In the genomic region with DNA sequence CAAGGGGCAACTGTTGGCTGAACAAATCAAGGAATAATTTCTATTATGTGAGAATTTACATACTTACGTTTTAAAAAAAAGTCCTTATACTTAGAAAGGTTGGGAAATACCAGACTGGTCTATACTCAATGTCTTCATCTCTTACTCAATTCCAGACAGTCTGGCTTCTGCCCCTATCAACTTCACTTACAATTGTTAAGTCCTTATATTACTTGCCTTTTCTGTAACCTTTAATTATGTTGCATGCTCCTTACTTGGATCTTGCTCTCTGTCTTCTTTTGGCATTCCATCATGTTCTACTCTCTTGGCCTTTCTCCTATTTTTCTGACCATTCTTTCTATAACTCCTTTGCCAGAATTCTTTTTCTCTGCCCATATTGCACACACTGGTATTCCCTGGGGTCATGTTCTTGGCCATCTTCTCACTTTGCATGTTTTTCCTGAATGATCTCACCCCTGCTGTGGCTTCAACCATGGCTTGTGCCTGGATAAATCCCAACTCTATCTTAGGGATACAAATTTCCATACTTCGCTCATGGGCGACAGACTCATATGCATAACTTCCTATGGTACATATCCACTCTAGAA, we compare ENCODE assay signal across 17 cellular contexts.
"Had no signal": no experiment of that assay in that cellular context is flagged by ENCODE, and none has a peak within 500 bp of the region (broad histone marks: within the 10 kb centered on the region; RNA-seq: fewer than 3 reads in every experiment).

No MANE protein-coding gene starts in this region.

- ATAC-seq: activated CD4-positive, alpha-beta T cell treated with anti-CD3 and anti-CD28 coated beads for 36 hours; activated CD8-positive, alpha-beta memory T cell treated with anti-CD3 and anti-CD28 coated beads, Interleukin-2, amount 10 ng/mL, durations not matched to agents 7 days and 5 days; foreskin keratinocyte had no signal

- H3K36me3 Mint-ChIP-seq: activated CD4-positive, alpha-beta memory T cell treated with anti-CD3 and anti-CD28 coated beads for 36 hours; activated CD8-positive, alpha-beta memory T cell treated with anti-CD3 and anti-CD28 coated beads, Interleukin-2, amount 10 ng/mL, durations not matched to agents 7 days and 5 days; activated naive CD4-positive, alpha-beta T cell treated with anti-CD3 and anti-CD28 coated beads, Interleukin-2, amount 10 ng/mL, durations not matched to agents 7 days and 5 days had no signal

- H3K9me3 ChIP-seq: pancreas, transverse colon had no signal

- H3K4me1 Mint-ChIP-seq: activated CD4-positive, alpha-beta T cell treated with anti-CD3 and anti-CD28 coated beads for 36 hours; activated CD8-positive, alpha-beta memory T cell treated with anti-CD3 and anti-CD28 coated beads, Interleukin-2, amount 10 ng/mL, durations not matched to agents 7 days and 5 days; activated naive CD4-positive, alpha-beta T cell treated with anti-CD3 and anti-CD28 coated beads, Interleukin-2, amount 10 ng/mL, durations not matched to agents 7 days and 5 days had no signal

- H3K4me3 ChIP-seq: lung, pancreas, transverse colon had no signal

- H3K27ac Mint-ChIP-seq: activated CD4-positive, alpha-beta memory T cell treated with anti-CD3 and anti-CD28 coated beads for 36 hours; activated CD4-positive, alpha-beta T cell treated with anti-CD3 and anti-CD28 coated beads for 36 hours; activated CD8-positive, alpha-beta memory T cell treated with anti-CD3 and anti-CD28 coated beads, Interleukin-2, amount 10 ng/mL, durations not matched to agents 7 days and 5 days; activated naive CD4-positive, alpha-beta T cell treated with anti-CD3 and anti-CD28 coated beads, Interleukin-2, amount 10 ng/mL, durations not matched to agents 7 days and 5 days; activated T-cell treated with anti-CD3 and anti-CD28 coated beads, Interleukin-2, amount 50 U/mL, for 24 hours had no signal

- H3K4me3 Mint-ChIP-seq: activated CD4-positive, alpha-beta memory T cell treated with anti-CD3 and anti-CD28 coated beads for 36 hours; activated CD4-positive, alpha-beta T cell treated with anti-CD3 and anti-CD28 coated beads for 36 hours; activated CD8-positive, alpha-beta memory T cell treated with anti-CD3 and anti-CD28 coated beads, Interleukin-2, amount 10 ng/mL, durations not matched to agents 7 days and 5 days; activated naive CD4-positive, alpha-beta T cell treated with anti-CD3 and anti-CD28 coated beads, Interleukin-2, amount 10 ng/mL, durations not matched to agents 7 days and 5 days; activated T-cell treated with anti-CD3 and anti-CD28 coated beads, Interleukin-2, amount 50 U/mL, for 24 hours had no signal

- H3K27me3 ChIP-seq: foreskin keratinocyte, pancreas, transverse colon had no signal

- H3K4me1 ChIP-seq: foreskin keratinocyte, pancreas, transverse colon had no signal

- DNase-seq: activated CD4-positive, alpha-beta memory T cell treated with anti-CD3 and anti-CD28 coated beads for 36 hours; activated CD4-positive, alpha-beta T cell treated with anti-CD3 and anti-CD28 coated beads for 36 hours; activated CD8-positive, alpha-beta memory T cell treated with anti-CD3 and anti-CD28 coated beads, Interleukin-2, amount 10 ng/mL, durations not matched to agents 7 days and 5 days; activated naive CD4-positive, alpha-beta T cell treated with anti-CD3 and anti-CD28 coated beads, Interleukin-2, amount 10 ng/mL, durations not matched to agents 7 days and 5 days; activated T-cell treated with anti-CD3 and anti-CD28 coated beads, Interleukin-2, amount 50 U/mL, for 24 hours; caudate nucleus; erythroblast; foreskin keratinocyte; head of caudate nucleus; kidney glomerular epithelial cell; midbrain; pancreas; small intestine; stimulated activated CD4-positive, alpha-beta T cell treated with anti-CD3 and anti-CD28 coated beads, Interleukin-4, amount 100 ng/mL, for 24 hours; stimulated activated naive CD4-positive, alpha-beta T cell treated with Interleukin-2 at 50 U/mL for 16 hours; transverse colon had no signal

- H3K36me3 ChIP-seq: pancreas, transverse colon had no signal

- H3K27ac ChIP-seq: foreskin keratinocyte, pancreas, transverse colon had no signal

- H3K27me3 Mint-ChIP-seq: activated CD4-positive, alpha-beta memory T cell treated with anti-CD3 and anti-CD28 coated beads for 36 hours; activated CD4-positive, alpha-beta T cell treated with anti-CD3 and anti-CD28 coated beads for 36 hours; activated CD8-positive, alpha-beta memory T cell treated with anti-CD3 and anti-CD28 coated beads, Interleukin-2, amount 10 ng/mL, durations not matched to agents 7 days and 5 days; activated naive CD4-positive, alpha-beta T cell treated with anti-CD3 and anti-CD28 coated beads, Interleukin-2, amount 10 ng/mL, durations not matched to agents 7 days and 5 days; activated T-cell treated with anti-CD3 and anti-CD28 coated beads, Interleukin-2, amount 50 U/mL, for 24 hours had no signal
